ENCODE assay signal across 8 cellular contexts in the genomic region with DNA sequence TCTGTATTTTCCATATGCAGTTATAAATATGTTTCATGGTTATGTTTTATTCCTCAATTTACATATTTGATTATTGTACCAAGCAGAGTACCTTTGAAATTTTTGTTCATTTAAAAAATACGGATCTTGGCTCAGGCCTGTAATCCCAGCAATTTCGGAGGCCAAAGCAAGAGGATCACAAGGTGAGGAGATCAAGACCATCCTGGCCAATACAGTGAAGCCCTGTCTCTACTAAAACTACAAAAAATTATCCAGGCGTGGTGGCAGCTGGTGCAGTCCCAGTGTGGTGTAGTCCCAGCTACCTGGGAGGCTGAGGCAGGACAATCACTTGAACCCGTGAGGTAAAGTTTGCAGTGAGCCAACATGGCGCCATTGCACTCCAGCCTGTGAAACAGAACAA.
DNase-seq lines count a peak whose midpoint lies in the region; ATAC-seq and TF ChIP-seq lines count a peak whose summit lies in the region.
"Not testable (repeated sequence)": the region's sequence is repeated elsewhere in the genome, so short reads cannot be mapped to it uniquely, and the experiment has no call there.

No MANE protein-coding gene starts in this region.

- intact Hi-C loops in OCI-LY7 (cut with micrococcal nuclease; ENCODE audit: unreplicated experiment); heart right ventricle (cut with DNase I): not testable (repeated sequence)

- H4K20me1 ChIP-seq in OCI-LY7 (ENCODE audit: insufficient read depth, low read length): not testable (repeated sequence)

- not testable (repeated sequence) for H3K9me3 ChIP-seq in OCI-LY7 (ENCODE audit: low read length)
- H3K9me3 ChIP-seq in heart right ventricle: peaks cover 0 to 23% (median 0%) of the 10 kb centered on the region in 11 donors

- H3K27ac Mint-ChIP-seq in stimulated activated naive CD8-positive, alpha-beta T cell treated with anti-CD3 and anti-CD28 coated beads, Interleukin-15, amount 100 ng/mL, for 72 hours: not testable (repeated sequence)

- H3K4me2 ChIP-seq in OCI-LY7 (ENCODE audit: low read length): not testable (repeated sequence)

- POLR2A ChIA-PET in OCI-LY7 (lab: Charles Lee): not testable (repeated sequence)

- H3K27me3 Mint-ChIP-seq in stimulated activated naive CD8-positive, alpha-beta T cell treated with anti-CD3 and anti-CD28 coated beads, Interleukin-15, amount 100 ng/mL, for 72 hours: not testable (repeated sequence)

- H3K36me3 ChIP-seq in OCI-LY7 (ENCODE audit: insufficient read depth, low read length); heart right ventricle: not testable (repeated sequence)

- H3K27ac ChIP-seq in OCI-LY7 (ENCODE audit: low read depth, low read length, poor library complexity, severe bottlenecking); heart right ventricle: not testable (repeated sequence)

- not testable (repeated sequence) for H3K4me1 ChIP-seq in OCI-LY7 (ENCODE audit: insufficient read depth, low read length, poor library complexity, severe bottlenecking); heart right ventricle

- H3K4me3 Mint-ChIP-seq in stimulated activated naive CD8-positive, alpha-beta T cell treated with anti-CD3 and anti-CD28 coated beads, Interleukin-15, amount 100 ng/mL, for 72 hours: not testable (repeated sequence)

- not testable (repeated sequence) for TF ChIP-seq CTCF in OCI-LY7 (conservative IDR thresholded peaks at IDR 0.05; ENCODE audit: low read length); epithelial cell of esophagus (IDR thresholded peaks at IDR 0.05; ENCODE audit: insufficient read depth, low read depth, low read length, missing control alignments); heart right ventricle (IDR thresholded peaks at IDR 0.05)

- ATAC-seq in GM19397 (IDR thresholded peaks at IDR 0.05; ENCODE audit: unreplicated experiment) (peak; percentile 60), HG02798 (IDR thresholded peaks at IDR 0.05; ENCODE audit: poor library complexity, unreplicated experiment) (peak; percentile 60), heart right ventricle (peak in 5 of 8 donors; percentile 24 to 42 (median 33))
- peak; percentile 40 for ATAC-seq in stimulated activated naive CD8-positive, alpha-beta T cell treated with anti-CD3 and anti-CD28 coated beads, Interleukin-15, amount 100 ng/mL, for 72 hours

- not testable (repeated sequence) for H2AFZ ChIP-seq in OCI-LY7 (ENCODE audit: low read length)

- peaks cover 19 to 28% of the 10 kb centered on the region in 2 donors for H3K9me3 Mint-ChIP-seq in stimulated activated naive CD8-positive, alpha-beta T cell treated with anti-CD3 and anti-CD28 coated beads, Interleukin-15, amount 100 ng/mL, for 72 hours

- not testable (repeated sequence) for H3K4me1 Mint-ChIP-seq in stimulated activated naive CD8-positive, alpha-beta T cell treated with anti-CD3 and anti-CD28 coated beads, Interleukin-15, amount 100 ng/mL, for 72 hours

- H3K79me2 ChIP-seq in OCI-LY7 (ENCODE audit: insufficient read depth, low read depth, low read length): not testable (repeated sequence)

- not testable (repeated sequence) for BruUV-seq in OCI-LY7 (replicated peaks; lab: Mats Ljungman, UMichigan)

- CTCF ChIA-PET in OCI-LY7 (lab: Charles Lee; ENCODE audit: unreplicated experiment): not testable (repeated sequence)

- not testable (repeated sequence) for H3K27me3 ChIP-seq in heart right ventricle

- H3K4me3 ChIP-seq in OCI-LY7 (ENCODE audit: low read depth, low read length, poor library complexity, severe bottlenecking); epithelial cell of esophagus (ENCODE audit: low read length); heart right ventricle: not testable (repeated sequence)

- DNase-seq in OCI-LY7 (ENCODE audit: low spot score) (peak; percentile 16), amniotic epithelial cell (ENCODE audit: low read depth) (peak; percentile 34), epithelial cell of esophagus (ENCODE audit: low read depth) (peak; percentile 45), myocyte (ENCODE audit: low read depth) (peak; percentile 49)
- DNase-seq in heart right ventricle; stimulated activated naive CD8-positive, alpha-beta T cell treated with anti-CD3 and anti-CD28 coated beads, Interleukin-15, amount 100 ng/mL, for 72 hours: not testable (repeated sequence)

- 51% methylated on average over 5 of the region's 5 CpGs for WGBS in heart right ventricle, 2 donors

- not testable (repeated sequence) for H3K9me2 ChIP-seq in OCI-LY7 (ENCODE audit: insufficient read depth, low read length)
